Comparison of ENCODE assay signal across 8 cellular contexts in the genomic region with DNA sequence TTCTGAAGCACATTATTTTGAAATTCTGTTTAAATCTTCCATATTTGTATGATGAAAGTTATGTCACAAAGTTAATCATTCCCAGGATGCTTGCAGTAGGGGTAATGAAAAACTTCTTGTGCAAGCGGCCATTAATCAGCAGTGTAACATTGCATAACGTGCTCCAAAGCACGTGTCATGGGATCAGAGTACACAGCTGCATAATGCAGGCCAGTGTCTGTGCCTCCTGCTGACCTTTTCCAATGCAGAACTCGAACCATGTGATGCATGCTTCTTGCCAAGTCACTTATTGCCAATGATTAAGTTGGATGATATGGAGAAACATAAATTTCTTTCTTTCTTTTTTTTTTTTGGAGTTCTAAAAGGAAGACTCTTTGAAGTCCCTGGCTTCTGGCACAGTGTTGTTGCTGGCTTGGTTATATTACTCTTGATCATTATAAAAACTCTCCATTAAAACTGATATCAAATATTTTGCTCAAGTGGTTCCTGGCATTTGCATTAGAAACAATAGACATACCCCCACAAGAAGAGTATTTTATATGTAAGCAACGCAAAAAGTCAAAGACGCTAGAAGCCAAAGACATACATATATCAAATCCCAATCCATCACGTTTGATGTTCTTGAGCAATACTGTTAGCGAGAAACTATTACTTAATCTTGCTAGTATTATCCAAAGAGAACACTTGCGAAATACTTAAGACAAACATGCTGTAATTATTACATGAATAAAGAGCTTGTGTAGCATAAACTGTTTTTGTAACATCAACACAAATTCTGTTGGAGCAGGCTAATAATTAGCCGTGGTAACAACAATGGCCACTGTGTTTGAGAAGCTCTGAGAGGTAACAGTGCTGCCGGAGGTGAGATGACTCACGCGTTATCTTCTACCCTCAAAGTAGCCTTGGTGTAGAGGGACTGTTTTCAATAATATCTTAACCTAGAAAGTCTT.
DNase-seq lines count a peak whose midpoint lies in the region; ATAC-seq, FAIRE-seq and TF ChIP-seq lines count a peak whose summit lies in the region.

No MANE protein-coding gene starts in this region.

- peaks cover 21% of the 10 kb centered on the region for H3K9me3 Mint-ChIP-seq in chondrocyte (ENCODE audit: low read depth)

- intact Hi-C loops in posterior vena cava (cut with DNase I): no loop called here

- no peak overlapping the region for H3K27ac Mint-ChIP-seq in chondrocyte (ENCODE audit: unreplicated experiment)

- peaks cover 4% of the 10 kb centered on the region for H3K36me3 Mint-ChIP-seq in chondrocyte (ENCODE audit: low read depth)

- DNase-seq in GOT3 (lab: John Stamatoyannopoulos, UW) (peak; percentile 6), RCC 7860 (ENCODE audit: low spot score) (peak; percentile 93), foreskin fibroblast (peak; percentile 99), posterior vena cava (ENCODE audit: low spot score) (peak; percentile 89), NCI-H1048 (lab: John Stamatoyannopoulos, UW) (no peak), GM19239 (ENCODE audit: insufficient read length, low spot score) (no peak), chondrocyte (ENCODE audit: low spot score) (no peak)

- no peak for TF ChIP-seq CTCF in foreskin fibroblast (IDR thresholded peaks at IDR 0.05; ENCODE audit: low read depth, low read length)
- TF ChIP-seq CTCF in chondrocyte (IDR thresholded peaks at IDR 0.05): no peak

- no peak overlapping the region for H3K4me3 Mint-ChIP-seq in chondrocyte (ENCODE audit: unreplicated experiment)

- no peak for ATAC-seq in HG03025 (IDR thresholded peaks at IDR 0.05; ENCODE audit: low FRiP score, unreplicated experiment)

- no peak overlapping the region for H3K4me3 ChIP-seq in foreskin fibroblast (ENCODE audit: low read depth in 1 of 2, low read length in 2 of 2)

- H3K4me1 Mint-ChIP-seq in chondrocyte (ENCODE audit: low read depth): peaks cover 44% of the 10 kb centered on the region

- no peaks in the 10 kb centered on the region for H3K27me3 Mint-ChIP-seq in chondrocyte (ENCODE audit: low read depth)

- FAIRE-seq in RCC 7860 (lab: Jason Lieb, UNC) (peak; percentile 95), GM19239 (lab: Jason Lieb, UNC) (no peak)

Comparison
In these comparisons a context has a peak if more than half of its experiments do, and no peak if none do; other contexts are left out.
1. DNase-seq: peak in GOT3 (single experiment), RCC 7860 (single experiment), foreskin fibroblast (2 of 2) and posterior vena cava (single experiment); none in NCI-H1048 (single experiment), GM19239 (single experiment) and chondrocyte (single experiment).